ENCODE assay signal across 24 cellular contexts in genomic region chr3:80000022-80000421, GRCh38.
"Had no signal": no experiment of that assay in that cellular context is flagged by ENCODE, and none has a peak within 500 bp of the region (broad histone marks: within the 10 kb centered on the region; RNA-seq: fewer than 3 reads in every experiment).

No MANE protein-coding gene starts in this region.

- H3K4me3 ChIP-seq: adrenal gland, ascending aorta, cardiac muscle cell, ovary, prostate gland, right atrium auricular region, upper lobe of right lung had no signal

- H3K36me3 Mint-ChIP-seq: activated naive CD8-positive, alpha-beta T cell had no signal

- H3K9me3 ChIP-seq: adrenal gland, ascending aorta, neutrophil, ovary, prostate gland, right atrium auricular region, upper lobe of right lung had no signal

- ATAC-seq: activated T-helper 17 cell treated with anti-CD3 and anti-CD28 coated beads, Interleukin-2, amount 50 U/mL, for 72 hours; foreskin keratinocyte; left ventricle myocardium superior; upper lobe of right lung; WTC11 had no signal

- DNase-seq: activated CD4-positive, alpha-beta T cell treated with anti-CD3 and anti-CD28 coated beads, Interleukin-2, amount 50 U/mL, for 4 hours; activated CD8-positive, alpha-beta memory T cell treated with anti-CD3 and anti-CD28 coated beads for 24 hours; activated CD8-positive, alpha-beta memory T cell treated with anti-CD3 and anti-CD28 coated beads, Interleukin-2, amount 50 U/mL, for 4 hours; activated T-cell treated with anti-CD3 and anti-CD28 coated beads, Interleukin-2, amount 50 U/mL, for 24 hours; adrenal gland; cortex of kidney; glutamatergic neuron; hippocampal formation; left ventricle myocardium superior; ovary; stimulated activated CD4-positive, alpha-beta T cell treated with anti-CD3 and anti-CD28 coated beads, Interleukin-4, amount 100 ng/mL, for 24 hours; stimulated activated naive CD4-positive, alpha-beta T cell treated with Interleukin-2 at 50 U/mL for 16 hours; T1000; upper lobe of right lung had no signal

- H3K9me3 Mint-ChIP-seq: nephron had no signal

- H3K27ac Mint-ChIP-seq: activated naive CD8-positive, alpha-beta T cell; activated T-cell treated with anti-CD3 and anti-CD28 coated beads, Interleukin-2, amount 50 U/mL, for 24 hours; activated T-helper 17 cell treated with anti-CD3 and anti-CD28 coated beads, Interleukin-2, amount 50 U/mL, for 72 hours; nephron; WTC11 had no signal

- H3K36me3 ChIP-seq: adrenal gland, ascending aorta, cardiac muscle cell, neutrophil, ovary, prostate gland, right atrium auricular region, upper lobe of right lung had no signal

- H3K4me1 ChIP-seq: adrenal gland, ascending aorta, foreskin keratinocyte, prostate gland, right atrium auricular region, upper lobe of right lung had no signal

- H3K27me3 ChIP-seq: adrenal gland, ascending aorta, cardiac muscle cell, foreskin keratinocyte, neutrophil, ovary, right atrium auricular region, upper lobe of right lung had no signal

- H3K27ac ChIP-seq: adrenal gland, ascending aorta, cardiac muscle cell, foreskin keratinocyte, neutrophil, ovary, prostate gland, right atrium auricular region, upper lobe of right lung had no signal
